9 cellular contexts compared by ENCODE assay signal in genomic region chr11:61041755-61042518, GRCh38.
DNase-seq lines count a peak whose midpoint lies in the region; ATAC-seq lines count a peak whose summit lies in the region.
"Had no signal": no experiment of that assay in that cellular context is flagged by ENCODE, and none has a peak within 500 bp of the region (broad histone marks: within the 10 kb centered on the region; RNA-seq: fewer than 3 reads in every experiment).

No MANE protein-coding gene starts in this region.

- peaks cover 0 to 2% (median 0%) of the 10 kb centered on the region in 8 donors for H3K9me3 Mint-ChIP-seq in CD4-positive, alpha-beta memory T cell
- no peaks in the 10 kb centered on the region for H3K9me3 Mint-ChIP-seq in activated naive CD8-positive, alpha-beta T cell treated with anti-CD3 and anti-CD28 coated beads, Interleukin-2, amount 10 ng/mL, durations not matched to agents 7 days and 5 days
- H3K9me3 Mint-ChIP-seq in memory B cell = no peaks in the 10 kb centered on the region

- peak overlapping the region; percentile 83 to 94 (median 87) for H3K4me3 Mint-ChIP-seq in CD4-positive, alpha-beta memory T cell
- H3K4me3 Mint-ChIP-seq in activated naive CD8-positive, alpha-beta T cell treated with anti-CD3 and anti-CD28 coated beads, Interleukin-2, amount 10 ng/mL, durations not matched to agents 7 days and 5 days = peak overlapping the region; percentile 75
- H3K4me3 Mint-ChIP-seq in memory B cell = peak overlapping the region; percentile 99

- peak overlapping the region; percentile 95 to 100 (median 99) for H3K27ac Mint-ChIP-seq in CD4-positive, alpha-beta memory T cell
- H3K27ac Mint-ChIP-seq in activated naive CD8-positive, alpha-beta T cell treated with anti-CD3 and anti-CD28 coated beads, Interleukin-2, amount 10 ng/mL, durations not matched to agents 7 days and 5 days = peak overlapping the region; percentile 96
- H3K27ac Mint-ChIP-seq in memory B cell = peak overlapping the region; percentile 100

- H3K36me3 Mint-ChIP-seq in CD4-positive, alpha-beta memory T cell = peaks cover 0 to 20% of the 10 kb centered on the region in 2 donors
- peaks cover 6% of the 10 kb centered on the region for H3K36me3 Mint-ChIP-seq in activated naive CD8-positive, alpha-beta T cell treated with anti-CD3 and anti-CD28 coated beads, Interleukin-2, amount 10 ng/mL, durations not matched to agents 7 days and 5 days
- no peaks in the 10 kb centered on the region for H3K36me3 Mint-ChIP-seq in memory B cell

- intact Hi-C loops in CD4-positive, alpha-beta memory T cell (cut with micrococcal nuclease) = loop anchor here (1.0 to 2.0 kb wide), 6 partner anchors 16 to 61 kb away; partner anchors contain the start of gene CD5

- H3K27me3 ChIP-seq in CD4-positive, alpha-beta memory T cell (ENCODE audit: insufficient read depth, low read length) = no peaks in the 10 kb centered on the region
- H3K27me3 ChIP-seq: gastrocnemius medialis had no signal

- peaks cover 61% of the 10 kb centered on the region for H3K4me1 ChIP-seq in CD4-positive, alpha-beta memory T cell (ENCODE audit: insufficient read depth, low read length)

- DNase-seq in CD4-positive, alpha-beta memory T cell = peak; percentile 89 to 95 (median 93)
- DNase-seq in Jurkat, Clone E6-1 (ENCODE audit: low read depth, low spot score) = peak; percentile 95
- DNase-seq in SK-N-DZ (ENCODE audit: low spot score) = peak; percentile 21
- DNase-seq in activated naive CD8-positive, alpha-beta T cell treated with anti-CD3 and anti-CD28 coated beads, Interleukin-2, amount 10 ng/mL, durations not matched to agents 7 days and 5 days = peak; percentile 82
- DNase-seq in memory B cell (ENCODE audit: low spot score in 2 of 2) = peak; percentile 46 to 55
- peak; percentile 76 to 96 (median 88) for DNase-seq in stimulated activated naive CD4-positive, alpha-beta T cell (lab: John Stamatoyannopoulos, UW)
- DNase-seq: gastrocnemius medialis had no signal

- no peaks in the 10 kb centered on the region for H3K36me3 ChIP-seq in CD4-positive, alpha-beta memory T cell (ENCODE audit: insufficient read depth, low read length)
- H3K36me3 ChIP-seq: gastrocnemius medialis had no signal

- H3K27me3 Mint-ChIP-seq in CD4-positive, alpha-beta memory T cell = no peaks in the 10 kb centered on the region
- no peaks in the 10 kb centered on the region for H3K27me3 Mint-ChIP-seq in activated naive CD8-positive, alpha-beta T cell treated with anti-CD3 and anti-CD28 coated beads, Interleukin-2, amount 10 ng/mL, durations not matched to agents 7 days and 5 days
- no peaks in the 10 kb centered on the region for H3K27me3 Mint-ChIP-seq in memory B cell

- H3K27ac ChIP-seq in CD4-positive, alpha-beta memory T cell (ENCODE audit: low read depth, low read length) = peak overlapping the region; percentile 85

- peak overlapping the region in 1 of 2 donors; percentile 54 for H3K4me3 ChIP-seq in CD4-positive, alpha-beta memory T cell (ENCODE audit: low read length in 2 of 2)
- peak overlapping the region; percentile 5; the same call in 1 of the 2 replicates for H3K4me3 ChIP-seq in Jurkat, Clone E6-1 (ENCODE audit: low read length)
- H3K4me3 ChIP-seq: gastrocnemius medialis had no signal

- ATAC-seq in GM21360 (IDR thresholded peaks at IDR 0.05; ENCODE audit: unreplicated experiment) = peak; percentile 91
- peak; percentile 100 for ATAC-seq in activated naive CD8-positive, alpha-beta T cell treated with anti-CD3 and anti-CD28 coated beads, Interleukin-2, amount 10 ng/mL, durations not matched to agents 7 days and 5 days (ENCODE audit: low read depth)
- peak; percentile 76 for ATAC-seq in memory B cell (ENCODE audit: low read depth)
- ATAC-seq in GM18520 (IDR thresholded peaks at IDR 0.05; ENCODE audit: unreplicated experiment) = no peak

- no peaks in the 10 kb centered on the region for H3K9me3 ChIP-seq in CD4-positive, alpha-beta memory T cell (ENCODE audit: control insufficient read depth in 1 of 2, low read length in 2 of 2)
- H3K9me3 ChIP-seq: gastrocnemius medialis had no signal

- POLR2A ChIA-PET in CD4-positive, alpha-beta memory T cell (lab: Charles Lee; ENCODE audit: partially characterized antibody) = interaction anchor here (0.7 to 24.4 kb wide), 32 partner anchors 10 to 642 kb away, joined by 3 to 1022 read pairs (median 8); partner anchors contain the start of genes CD5, PRPF19 and TMEM109
- POLR2A ChIA-PET in activated naive CD8-positive, alpha-beta T cell treated with anti-CD3 and anti-CD28 coated beads, Interleukin-2, amount 10 ng/mL, durations not matched to agents 7 days and 5 days (lab: Charles Lee) = interaction anchor here (0.6 to 6.2 kb wide), 31 partner anchors 8 to 387 kb away, joined by 3 to 80 read pairs (median 8); partner anchors contain the start of genes CD5, CPSF7 and TMEM109

- CTCF ChIA-PET in CD4-positive, alpha-beta memory T cell (lab: Charles Lee; ENCODE audit: partially characterized antibody) = interaction anchor here (0.6 to 6.4 kb wide), 34 partner anchors 10 to 145 kb away, joined by 3 to 54 read pairs (median 5); partner anchors contain the start of gene CD5

- peaks cover 35 to 66% (median 44%) of the 10 kb centered on the region in 4 donors for H3K4me1 Mint-ChIP-seq in CD4-positive, alpha-beta memory T cell
- H3K4me1 Mint-ChIP-seq in activated naive CD8-positive, alpha-beta T cell treated with anti-CD3 and anti-CD28 coated beads, Interleukin-2, amount 10 ng/mL, durations not matched to agents 7 days and 5 days = peaks cover 44% of the 10 kb centered on the region
- peaks cover 19% of the 10 kb centered on the region for H3K4me1 Mint-ChIP-seq in memory B cell

Comparison
In these comparisons a context has a peak if more than half of its experiments do, and no peak if none do; other contexts are left out.
1. DNase-seq: peak in every context shown above with its lines; median percentile 95 in Jurkat, Clone E6-1; 93 in CD4-positive, alpha-beta memory T cell; 88 in stimulated activated naive CD4-positive, alpha-beta T cell; 82 in activated naive CD8-positive, alpha-beta T cell treated with anti-CD3 and anti-CD28 coated beads, Interleukin-2, amount 10 ng/mL, durations not matched to agents 7 days and 5 days; 50 in memory B cell; 21 in SK-N-DZ.